ENCODE assay signal across 2 cellular contexts in genomic region chr12:132642846-132643835, GRCh38.
TF ChIP-seq lines count a peak whose summit lies in the region.

No MANE protein-coding gene starts in this region.

TF ChIP-seq in IMR-90, 13 proteins besides CTCF, POLR2A, EP300 and RAD21:
- TF ChIP-seq ELK1 (IDR thresholded peaks at IDR 0.05; ENCODE audit: borderline replicate concordance, low read depth, low read length) (no peak), SMC3 (IDR thresholded peaks at IDR 0.05; ENCODE audit: low read depth, low read length) (no peak), CEBPB (IDR thresholded peaks at IDR 0.05; ENCODE audit: low read depth, low read length) (no peak), RFX5 (IDR thresholded peaks at IDR 0.05; ENCODE audit: low read depth, low read length) (no peak), MXI1 (IDR thresholded peaks at IDR 0.05; ENCODE audit: borderline replicate concordance, low read depth, low read length) (no peak), USF2 (IDR thresholded peaks at IDR 0.05; ENCODE audit: low read depth, low read length) (no peak), RCOR1 (IDR thresholded peaks at IDR 0.05; ENCODE audit: insufficient replicate concordance, low read length) (no peak), CHD1 (IDR thresholded peaks at IDR 0.05; ENCODE audit: low read depth, low read length) (no peak), MAZ (IDR thresholded peaks at IDR 0.05; ENCODE audit: borderline replicate concordance, low read depth, low read length) (no peak), BHLHE40 (IDR thresholded peaks at IDR 0.05; ENCODE audit: low read depth, low read length) (no peak), NFE2L2 (IDR thresholded peaks at IDR 0.05; ENCODE audit: low read depth, low read length) (no peak), FOS (IDR thresholded peaks at IDR 0.05; ENCODE audit: low read depth, low read length) (no peak), MAFK (IDR thresholded peaks at IDR 0.05; ENCODE audit: low read depth, low read length) (no peak)

TF ChIP-seq in K562, 482 proteins besides CTCF, POLR2A, EP300 and RAD21:
- TF ChIP-seq BCL6 (CRISPR knock-in tag; IDR thresholded peaks at IDR 0.05) (no peak), JUND (IDR thresholded peaks at IDR 0.05; ENCODE audit: borderline replicate concordance, low read depth, low read length) (no peak), JUND (tag; IDR thresholded peaks at IDR 0.05; ENCODE audit: borderline replicate concordance, low read depth, low read length) (no peak), RHOXF2B (CRISPR knock-in tag; conservative IDR thresholded peaks at IDR 0.05) (no peak), SRSF1 (IDR thresholded peaks at IDR 0.05; ENCODE audit: low read depth, low read length) (no peak), ETV1 (tag; conservative IDR thresholded peaks at IDR 0.05; ENCODE audit: low read depth) (no peak), SUPT5H (IDR thresholded peaks at IDR 0.05) (no peak), ZBTB40 (IDR thresholded peaks at IDR 0.05) (no peak), ZBTB40 (CRISPR knock-in tag; IDR thresholded peaks at IDR 0.05) (no peak), FOXP4 (CRISPR knock-in tag; IDR thresholded peaks at IDR 0.05; ENCODE audit: borderline replicate concordance) (no peak), TARDBP (IDR thresholded peaks at IDR 0.05) (no peak), TOE1 (IDR thresholded peaks at IDR 0.05; ENCODE audit: borderline replicate concordance) (no peak), TOE1 (CRISPR knock-in tag; IDR thresholded peaks at IDR 0.05; ENCODE audit: borderline replicate concordance, low read depth) (no peak), IRF1 (CRISPR knock-in tag; IDR thresholded peaks at IDR 0.05; ENCODE audit: borderline replicate concordance) (no peak), OTX1 (CRISPR knock-in tag; IDR thresholded peaks at IDR 0.05) (no peak), AFF1 (IDR thresholded peaks at IDR 0.05; ENCODE audit: low read depth in 1 of 2, partially characterized antibody in 2 of 2) (no peak), POLR2AphosphoS5 (IDR thresholded peaks at IDR 0.05; ENCODE audit: control insufficient read depth, insufficient read depth, low read depth, low read length) (peak; percentile 42; the same call in 1 of the 2 replicates), ZNF239 (CRISPR knock-in tag; IDR thresholded peaks at IDR 0.05) (no peak), SMAD3 (CRISPR knock-in tag; conservative IDR thresholded peaks at IDR 0.05) (no peak), MAFK (IDR thresholded peaks at IDR 0.05; ENCODE audit: low read length) (no peak), MECOM (CRISPR knock-in tag; IDR thresholded peaks at IDR 0.05) (no peak), RBM22 (IDR thresholded peaks at IDR 0.05; ENCODE audit: low read depth, low read length, poor library complexity, severe bottlenecking) (peak; percentile 33), POLR2G (IDR thresholded peaks at IDR 0.05; ENCODE audit: low read depth, low read length) (peak; percentile 62)
